1 cellular context compared by ENCODE assay signal in the genomic region with DNA sequence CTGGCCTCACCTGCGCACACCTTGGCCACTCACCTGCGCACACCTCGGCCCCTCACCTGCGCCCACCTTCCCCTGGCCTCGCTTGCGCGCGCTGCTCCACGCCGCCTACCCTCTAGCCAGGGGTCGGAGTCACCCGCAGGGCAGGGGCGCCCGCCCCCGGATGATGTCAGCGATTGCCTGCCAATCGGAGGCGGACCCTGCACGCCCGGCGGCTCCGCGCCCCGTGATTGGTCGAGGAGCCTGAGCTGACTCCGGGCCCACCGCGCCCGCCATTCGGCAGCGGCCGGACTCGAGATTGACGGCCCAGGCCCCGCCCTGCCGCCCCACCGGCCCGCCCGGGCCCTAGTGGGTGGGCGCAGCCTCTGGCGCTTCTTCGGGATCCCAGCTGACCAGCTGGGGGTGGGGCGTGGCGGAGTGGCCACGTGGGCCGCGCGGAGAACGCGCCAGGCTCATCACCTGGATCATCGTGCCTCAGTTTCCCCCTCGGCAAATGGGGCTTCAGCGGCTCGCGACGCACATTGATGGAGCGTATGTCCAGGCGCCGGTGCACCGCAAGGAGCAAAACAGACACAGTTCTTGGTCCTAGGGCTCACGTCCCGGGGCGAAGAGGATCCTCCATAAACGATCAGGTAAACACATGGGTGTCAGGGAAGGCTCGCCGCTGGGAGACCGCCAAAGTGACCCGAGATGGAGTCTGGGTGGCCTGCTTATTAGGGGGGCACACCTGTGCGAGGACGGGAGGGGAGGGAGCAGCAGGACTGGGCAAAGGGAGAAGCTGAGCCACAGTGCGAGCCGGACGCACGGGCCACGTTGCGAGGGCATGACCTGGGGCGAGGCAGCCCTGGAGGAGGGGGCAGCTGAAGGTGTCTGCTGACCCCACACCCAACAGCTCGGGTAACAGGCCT.
TF ChIP-seq lines count a peak whose summit lies in the region.

TSS of gene DHCR7 (minus strand) at position 137 of the 905 bp plus-strand sequence. CDS start 3,441 bp downstream, outside the sequence.

TF ChIP-seq in HepG2, 621 proteins besides CTCF, POLR2A, EP300 and RAD21 (continued from another document and continues in another):
- TF ChIP-seq USF2 (IDR thresholded peaks at IDR 0.05; ENCODE audit: low read depth, low read length) (peak; percentile 67), USF2 (CRISPR knock-in tag; IDR thresholded peaks at IDR 0.05; ENCODE audit: borderline replicate concordance) (peak; percentile 79; the same call in 1 of the 2 replicates), MEIS1 (CRISPR knock-in tag; IDR thresholded peaks at IDR 0.05; ENCODE audit: borderline replicate concordance) (peak; percentile 66; the same call in 1 of the 2 replicates), ZNF3 (CRISPR knock-in tag; IDR thresholded peaks at IDR 0.05) (no peak), ZBTB7B (CRISPR knock-in tag; IDR thresholded peaks at IDR 0.05) (0 out of 2 replicates have a peak, but pooled peaks have one; percentile 19), KAT8 (CRISPR knock-in tag; IDR thresholded peaks at IDR 0.05) (0 out of 2 replicates have a peak, but pooled peaks have one; percentile 63), NRL (CRISPR knock-in tag; IDR thresholded peaks at IDR 0.05; ENCODE audit: borderline replicate concordance) (peak; percentile 89), ZSCAN29 (CRISPR knock-in tag; conservative IDR thresholded peaks at IDR 0.05) (no peak; the same call in 1 of the 2 replicates), FOXJ3 (CRISPR knock-in tag; IDR thresholded peaks at IDR 0.05; ENCODE audit: borderline replicate concordance) (no peak), ZNF343 (CRISPR knock-in tag; IDR thresholded peaks at IDR 0.05) (peak; percentile 51; the same call in 1 of the 2 replicates), ZBTB7A (CRISPR knock-in tag; IDR thresholded peaks at IDR 0.05) (peak; percentile 34), SP2 (CRISPR knock-in tag; IDR thresholded peaks at IDR 0.05) (peak; percentile 98), ZKSCAN8 (CRISPR knock-in tag; IDR thresholded peaks at IDR 0.05; ENCODE audit: borderline replicate concordance) (no peak), ATRX (CRISPR knock-in tag; IDR thresholded peaks at IDR 0.05; ENCODE audit: borderline replicate concordance) (no peak), JUNB (CRISPR knock-in tag; IDR thresholded peaks at IDR 0.05; ENCODE audit: borderline replicate concordance) (no peak), MIXL1 (CRISPR knock-in tag; IDR thresholded peaks at IDR 0.05) (no peak), ZNF713 (CRISPR knock-in tag; IDR thresholded peaks at IDR 0.05) (0 out of 2 replicates have a peak, but pooled peaks have one; percentile 73), BRF2 (CRISPR knock-in tag; IDR thresholded peaks at IDR 0.05) (no peak), MYC (CRISPR knock-in tag; IDR thresholded peaks at IDR 0.05; ENCODE audit: borderline replicate concordance) (peak; percentile 97), MATR3 (CRISPR knock-in tag; IDR thresholded peaks at IDR 0.05) (no peak), ZNF142 (CRISPR knock-in tag; IDR thresholded peaks at IDR 0.05) (no peak), ZBTB14 (CRISPR knock-in tag; IDR thresholded peaks at IDR 0.05) (no peak), SYNCRIP (IDR thresholded peaks at IDR 0.05; ENCODE audit: insufficient read depth, low read depth, low read length) (no peak), TEAD3 (CRISPR knock-in tag; optimal IDR thresholded peaks at IDR 0.05; ENCODE audit: borderline replicate concordance) (peak; percentile 18), IKZF4 (CRISPR knock-in tag; IDR thresholded peaks at IDR 0.05; ENCODE audit: borderline replicate concordance, low read depth, not compliant biosample characterization) (peak; percentile 93), ZNF773 (CRISPR knock-in tag; IDR thresholded peaks at IDR 0.05; ENCODE audit: borderline replicate concordance) (no peak), ZNF382 (CRISPR knock-in tag; IDR thresholded peaks at IDR 0.05; ENCODE audit: borderline replicate concordance) (no peak), LCORL (IDR thresholded peaks at IDR 0.05) (no peak), LCORL (CRISPR knock-in tag; IDR thresholded peaks at IDR 0.05) (peak; percentile 48; the same call in 1 of the 2 replicates), GTF3A (CRISPR knock-in tag; conservative IDR thresholded peaks at IDR 0.05) (no peak), ZNF543 (CRISPR knock-in tag; IDR thresholded peaks at IDR 0.05) (peak; percentile 40; the same call in 1 of the 2 replicates), ZNF768 (CRISPR knock-in tag; IDR thresholded peaks at IDR 0.05) (peak; percentile 26; the same call in 1 of the 2 replicates)
- TF ChIP-seq, protein P1, sequence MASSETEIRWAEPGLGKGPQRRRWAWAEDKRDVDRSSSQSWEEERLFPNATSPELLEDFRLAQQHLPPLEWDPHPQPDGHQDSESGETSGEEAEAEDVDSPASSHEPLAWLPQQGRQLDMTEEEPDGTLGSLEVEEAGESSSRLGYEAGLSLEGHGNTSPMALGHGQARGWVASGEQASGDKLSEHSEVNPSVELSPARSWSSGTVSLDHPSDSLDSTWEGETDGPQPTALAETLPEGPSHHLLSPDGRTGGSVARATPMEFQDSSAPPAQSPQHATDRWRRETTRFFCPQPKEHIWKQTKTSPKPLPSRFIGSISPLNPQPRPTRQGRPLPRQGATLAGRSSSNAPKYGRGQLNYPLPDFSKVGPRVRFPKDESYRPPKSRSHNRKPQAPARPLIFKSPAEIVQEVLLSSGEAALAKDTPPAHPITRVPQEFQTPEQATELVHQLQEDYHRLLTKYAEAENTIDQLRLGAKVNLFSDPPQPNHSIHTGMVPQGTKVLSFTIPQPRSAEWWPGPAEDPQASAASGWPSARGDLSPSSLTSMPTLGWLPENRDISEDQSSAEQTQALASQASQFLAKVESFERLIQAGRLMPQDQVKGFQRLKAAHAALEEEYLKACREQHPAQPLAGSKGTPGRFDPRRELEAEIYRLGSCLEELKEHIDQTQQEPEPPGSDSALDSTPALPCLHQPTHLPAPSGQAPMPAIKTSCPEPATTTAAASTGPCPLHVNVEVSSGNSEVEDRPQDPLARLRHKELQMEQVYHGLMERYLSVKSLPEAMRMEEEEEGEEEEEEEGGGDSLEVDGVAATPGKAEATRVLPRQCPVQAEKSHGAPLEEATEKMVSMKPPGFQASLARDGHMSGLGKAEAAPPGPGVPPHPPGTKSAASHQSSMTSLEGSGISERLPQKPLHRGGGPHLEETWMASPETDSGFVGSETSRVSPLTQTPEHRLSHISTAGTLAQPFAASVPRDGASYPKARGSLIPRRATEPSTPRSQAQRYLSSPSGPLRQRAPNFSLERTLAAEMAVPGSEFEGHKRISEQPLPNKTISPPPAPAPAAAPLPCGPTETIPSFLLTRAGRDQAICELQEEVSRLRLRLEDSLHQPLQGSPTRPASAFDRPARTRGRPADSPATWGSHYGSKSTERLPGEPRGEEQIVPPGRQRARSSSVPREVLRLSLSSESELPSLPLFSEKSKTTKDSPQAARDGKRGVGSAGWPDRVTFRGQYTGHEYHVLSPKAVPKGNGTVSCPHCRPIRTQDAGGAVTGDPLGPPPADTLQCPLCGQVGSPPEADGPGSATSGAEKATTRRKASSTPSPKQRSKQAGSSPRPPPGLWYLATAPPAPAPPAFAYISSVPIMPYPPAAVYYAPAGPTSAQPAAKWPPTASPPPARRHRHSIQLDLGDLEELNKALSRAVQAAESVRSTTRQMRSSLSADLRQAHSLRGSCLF (CRISPR knock-in tag; IDR thresholded peaks at IDR 0.05; ENCODE audit: borderline replicate concordance), result no peak
- TF ChIP-seq, protein P2, sequence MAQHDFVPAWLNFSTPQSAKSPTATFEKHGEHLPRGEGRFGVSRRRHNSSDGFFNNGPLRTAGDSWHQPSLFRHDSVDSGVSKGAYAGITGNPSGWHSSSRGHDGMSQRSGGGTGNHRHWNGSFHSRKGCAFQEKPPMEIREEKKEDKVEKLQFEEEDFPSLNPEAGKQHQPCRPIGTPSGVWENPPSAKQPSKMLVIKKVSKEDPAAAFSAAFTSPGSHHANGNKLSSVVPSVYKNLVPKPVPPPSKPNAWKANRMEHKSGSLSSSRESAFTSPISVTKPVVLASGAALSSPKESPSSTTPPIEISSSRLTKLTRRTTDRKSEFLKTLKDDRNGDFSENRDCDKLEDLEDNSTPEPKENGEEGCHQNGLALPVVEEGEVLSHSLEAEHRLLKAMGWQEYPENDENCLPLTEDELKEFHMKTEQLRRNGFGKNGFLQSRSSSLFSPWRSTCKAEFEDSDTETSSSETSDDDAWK (CRISPR knock-in tag; IDR thresholded peaks at IDR 0.05), result no peak
- TF ChIP-seq, protein P3, sequence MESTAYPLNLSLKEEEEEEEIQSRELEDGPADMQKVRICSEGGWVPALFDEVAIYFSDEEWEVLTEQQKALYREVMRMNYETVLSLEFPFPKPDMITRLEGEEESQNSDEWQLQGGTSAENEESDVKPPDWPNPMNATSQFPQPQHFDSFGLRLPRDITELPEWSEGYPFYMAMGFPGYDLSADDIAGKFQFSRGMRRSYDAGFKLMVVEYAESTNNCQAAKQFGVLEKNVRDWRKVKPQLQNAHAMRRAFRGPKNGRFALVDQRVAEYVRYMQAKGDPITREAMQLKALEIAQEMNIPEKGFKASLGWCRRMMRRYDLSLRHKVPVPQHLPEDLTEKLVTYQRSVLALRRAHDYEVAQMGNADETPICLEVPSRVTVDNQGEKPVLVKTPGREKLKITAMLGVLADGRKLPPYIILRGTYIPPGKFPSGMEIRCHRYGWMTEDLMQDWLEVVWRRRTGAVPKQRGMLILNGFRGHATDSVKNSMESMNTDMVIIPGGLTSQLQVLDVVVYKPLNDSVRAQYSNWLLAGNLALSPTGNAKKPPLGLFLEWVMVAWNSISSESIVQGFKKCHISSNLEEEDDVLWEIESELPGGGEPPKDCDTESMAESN (CRISPR knock-in tag; conservative IDR thresholded peaks at IDR 0.05), result peak; percentile 72
